10 cellular contexts compared by ENCODE assay signal in the genomic region with DNA sequence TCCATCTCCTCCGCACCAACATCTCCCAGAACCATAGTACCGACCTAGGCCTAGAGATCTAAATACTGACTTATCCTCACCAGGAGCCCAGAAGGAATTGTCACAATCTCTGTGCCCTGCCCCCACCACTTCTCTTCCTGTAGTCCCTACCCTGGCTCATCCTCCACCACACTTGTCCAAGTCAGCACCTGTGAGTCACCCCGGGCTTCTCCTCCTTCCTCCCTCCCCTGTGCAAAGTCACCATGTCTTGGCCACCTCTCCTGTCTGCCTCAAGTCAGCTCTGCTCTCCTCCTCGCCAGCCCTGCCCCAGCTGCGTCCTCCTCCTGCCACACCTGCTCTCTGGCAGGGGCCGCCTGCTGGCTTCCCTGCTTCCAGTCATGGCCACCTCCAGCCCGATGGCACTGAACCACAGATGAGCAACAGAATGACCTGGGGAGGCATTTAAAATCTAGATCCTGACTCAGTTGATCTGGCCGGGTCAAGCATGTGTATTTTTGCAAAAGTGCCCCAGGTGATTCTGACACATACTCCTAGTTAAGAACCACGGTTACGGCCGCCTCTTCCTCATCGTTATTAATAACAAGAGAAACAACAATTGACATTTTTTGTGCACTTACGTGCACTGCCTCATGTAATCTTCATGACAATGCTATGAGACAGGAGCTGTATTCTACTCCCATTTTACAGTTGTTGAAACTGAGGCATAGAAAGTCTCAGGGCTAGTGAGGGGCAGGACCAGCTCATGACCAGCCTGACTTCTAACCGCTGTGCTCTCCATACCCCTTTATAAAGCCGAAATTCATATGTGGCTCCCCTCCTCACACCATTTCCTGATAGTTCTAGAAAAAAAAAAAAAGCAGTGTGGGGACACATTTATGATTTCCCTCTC. TPM values are rescaled to one million over a fixed set of nuclear protein-coding genes. Genes with fewer than 3 reads are reported as not detected.
DNase-seq lines count a peak whose midpoint lies in the region; ATAC-seq and TF ChIP-seq lines count a peak whose summit lies in the region.
"Had no signal": no experiment of that assay in that cellular context is flagged by ENCODE, and none has a peak within 500 bp of the region (broad histone marks: within the 10 kb centered on the region; RNA-seq: fewer than 3 reads in every experiment).

No MANE protein-coding gene starts in this region.

- H3K4me1 Mint-ChIP-seq in CD8-positive, alpha-beta memory T cell, result peaks cover 7 to 10% (median 7%) of the 10 kb centered on the region in 3 donors

- no peak for DNase-seq in CD8-positive, alpha-beta memory T cell
- DNase-seq in KBM-7 (peak; percentile 23), brain microvascular endothelial cell (peak; percentile 27), mucosa of gallbladder (ENCODE audit: low spot score) (peak; percentile 26), NCI-H128 (lab: John Stamatoyannopoulos, UW; ENCODE audit: unreplicated experiment) (no peak)
- DNase-seq: SJCRH30 had no signal

- H3K27me3 Mint-ChIP-seq in CD8-positive, alpha-beta memory T cell, result no peaks in the 10 kb centered on the region
- H3K27me3 Mint-ChIP-seq: stimulated activated naive CD8-positive, alpha-beta T cell treated with anti-CD3 and anti-CD28 coated beads, Interleukin-15, Interleukin-2, amounts not matched to agents 100 ng/mL and 50 ng/mL, for 24 hours had no signal

- H3K9me3 Mint-ChIP-seq in CD8-positive, alpha-beta memory T cell, result no peaks in the 10 kb centered on the region
- H3K9me3 Mint-ChIP-seq: stimulated activated naive CD8-positive, alpha-beta T cell treated with anti-CD3 and anti-CD28 coated beads, Interleukin-15, Interleukin-2, amounts not matched to agents 100 ng/mL and 50 ng/mL, for 24 hours had no signal

- in situ Hi-C loops in KBM-7 (cut with MboI; ENCODE audit: low pct_unique_long_range_greater_than_20kb, low sequenced_read_pairs), result no loop called here
- in situ Hi-C loops in brain microvascular endothelial cell (cut with HindIII; ENCODE audit: low pct_ligation_motif_present, low sequenced_read_pairs), result no loop called here

- peaks cover 4% of the 10 kb centered on the region for H3K4me1 ChIP-seq in CD8-positive, alpha-beta memory T cell (ENCODE audit: insufficient read depth, low read length)

- no peak overlapping the region for H3K4me3 ChIP-seq in CD8-positive, alpha-beta memory T cell (ENCODE audit: low read length)
- H3K4me3 ChIP-seq in brain microvascular endothelial cell (ENCODE audit: low read depth, low read length), result no peak overlapping the region
- H3K4me3 ChIP-seq: SJCRH30 had no signal

- H3K36me3 Mint-ChIP-seq in CD8-positive, alpha-beta memory T cell, result peaks cover 14 to 32% (median 15%) of the 10 kb centered on the region in 3 donors

- no peak for ATAC-seq in GM18907 (IDR thresholded peaks at IDR 0.05; ENCODE audit: unreplicated experiment)
- no peak for ATAC-seq in HG02571 (IDR thresholded peaks at IDR 0.05; ENCODE audit: unreplicated experiment)
- ATAC-seq in GM19452 (IDR thresholded peaks at IDR 0.05; ENCODE audit: unreplicated experiment), result no peak

- H3K27ac ChIP-seq in CD8-positive, alpha-beta memory T cell (ENCODE audit: low read depth, low read length), result peak overlapping the region; percentile 15
- no peak overlapping the region for H3K27ac ChIP-seq in brain microvascular endothelial cell
- H3K27ac ChIP-seq: SJCRH30 had no signal

- no peaks in the 10 kb centered on the region for H3K9me3 ChIP-seq in CD8-positive, alpha-beta memory T cell (ENCODE audit: low read length)
- H3K9me3 ChIP-seq: SJCRH30 had no signal

- TF ChIP-seq CTCF in brain microvascular endothelial cell (IDR thresholded peaks at IDR 0.05; ENCODE audit: low read depth, low read length, missing control alignments), result no peak

- no peak overlapping the region for H3K4me3 Mint-ChIP-seq in CD8-positive, alpha-beta memory T cell
- H3K4me3 Mint-ChIP-seq: stimulated activated naive CD8-positive, alpha-beta T cell treated with anti-CD3 and anti-CD28 coated beads, Interleukin-15, Interleukin-2, amounts not matched to agents 100 ng/mL and 50 ng/mL, for 24 hours had no signal

- peaks cover 9% of the 10 kb centered on the region for H3K36me3 ChIP-seq in CD8-positive, alpha-beta memory T cell (ENCODE audit: insufficient read depth, low read length)
- H3K36me3 ChIP-seq in brain microvascular endothelial cell (replicated peaks), result no peaks in the 10 kb centered on the region
- H3K36me3 ChIP-seq: SJCRH30 had no signal

- POLR2A ChIA-PET in CD8-positive, alpha-beta memory T cell (lab: Charles Lee), result no interaction called here

- peak overlapping the region in 3 of 8 donors; percentile 9 to 83 (median 52) for H3K27ac Mint-ChIP-seq in CD8-positive, alpha-beta memory T cell
- H3K27ac Mint-ChIP-seq: stimulated activated naive CD8-positive, alpha-beta T cell treated with anti-CD3 and anti-CD28 coated beads, Interleukin-15, Interleukin-2, amounts not matched to agents 100 ng/mL and 50 ng/mL, for 24 hours had no signal

- H3K27me3 ChIP-seq in CD8-positive, alpha-beta memory T cell (ENCODE audit: insufficient read depth, low read length, poor library complexity, severe bottlenecking), result no peaks in the 10 kb centered on the region
- H3K27me3 ChIP-seq in brain microvascular endothelial cell (replicated peaks), result no peaks in the 10 kb centered on the region
- H3K27me3 ChIP-seq: SJCRH30 had no signal

- CTCF ChIA-PET in CD8-positive, alpha-beta memory T cell (lab: Charles Lee), result no interaction called here

RNA-seq across cellular contexts. Expression of gene ASPRV1, which starts 36.1 kb away (rescaled TPM):
- under 1 TPM; 0.64 to 0.77 TPM for total RNA-seq in CD8-positive, alpha-beta memory T cell
- 0.99 TPM for polyA plus RNA-seq in CD8-positive, alpha-beta memory T cell
- 1.1 TPM for total RNA-seq in mucosa of gallbladder

Comparison
In these comparisons a context has a peak if more than half of its experiments do, and no peak if none do; other contexts are left out.
1. DNase-seq: peak in KBM-7 (single experiment), brain microvascular endothelial cell (single experiment) and mucosa of gallbladder (single experiment); none in CD8-positive, alpha-beta memory T cell (0 of 5) and NCI-H128 (single experiment).